Comparison of ENCODE assay signal across 10 cellular contexts in the genomic region with DNA sequence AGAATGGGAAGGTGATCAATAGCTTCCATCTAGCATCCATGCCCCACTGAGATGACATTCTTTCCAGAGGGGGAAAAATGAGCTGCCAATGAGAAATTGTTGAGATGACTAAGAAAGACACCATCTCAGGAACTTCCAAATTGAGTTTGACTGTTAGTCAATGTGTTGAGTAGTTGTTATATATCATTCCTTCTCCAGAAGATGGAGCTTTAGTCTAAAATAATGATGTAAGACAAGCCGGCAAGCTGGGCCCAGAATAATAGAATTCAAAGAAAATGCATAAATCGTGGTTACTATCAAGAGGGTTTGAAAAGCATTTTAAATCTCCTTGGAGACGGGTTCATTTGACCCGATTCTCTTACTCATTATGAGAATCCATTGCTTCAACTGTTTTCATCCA.
DNase-seq lines count a peak whose midpoint lies in the region; ATAC-seq, FAIRE-seq and TF ChIP-seq lines count a peak whose summit lies in the region.
"Had no signal": no experiment of that assay in that cellular context is flagged by ENCODE, and none has a peak within 500 bp of the region (broad histone marks: within the 10 kb centered on the region; RNA-seq: fewer than 3 reads in every experiment).

No MANE protein-coding gene starts in this region.

- no peaks in the 10 kb centered on the region for H3K79me2 ChIP-seq in K562 (ENCODE audit: control insufficient read depth, insufficient read depth, low read length)

- H3K27ac Mint-ChIP-seq in naive thymus-derived CD4-positive, alpha-beta T cell: no peak overlapping the region

- H3K36me3 Mint-ChIP-seq in naive thymus-derived CD4-positive, alpha-beta T cell: no peaks in the 10 kb centered on the region

- H2AFZ ChIP-seq in K562 (ENCODE audit: low read depth, low read length): no peak overlapping the region

- no peak for TF ChIP-seq EP300 in K562 (IDR thresholded peaks at IDR 0.05; ENCODE audit: low read length)

- TF ChIP-seq RAD21 in K562 (CRISPR knock-in tag; conservative IDR thresholded peaks at IDR 0.05 in 1 of 2, IDR thresholded peaks at IDR 0.05 in 1 of 2): peak; percentile 67 to 91; a peak in 3 of 4 replicates

- peaks cover 2% of the 10 kb centered on the region; the same call in 1 of the 2 replicates for H3K9me3 ChIP-seq in K562 (replicated peaks; ENCODE audit: control insufficient read depth, insufficient read depth, low read depth, low read length)
- no peaks in the 10 kb centered on the region for H3K9me3 ChIP-seq in naive thymus-derived CD4-positive, alpha-beta T cell (ENCODE audit: control insufficient read depth in 2 of 3, low read length in 3 of 3)

- H3K4me3 Mint-ChIP-seq in naive thymus-derived CD4-positive, alpha-beta T cell: no peak overlapping the region
- H3K4me3 Mint-ChIP-seq: neural crest cell had no signal

- ATAC-seq in K562: peak; percentile 79
- peak; percentile 65 for ATAC-seq in naive thymus-derived CD4-positive, alpha-beta T cell
- ATAC-seq in HG02623 (IDR thresholded peaks at IDR 0.05; ENCODE audit: unreplicated experiment): no peak
- ATAC-seq in GM18873 (IDR thresholded peaks at IDR 0.05; ENCODE audit: low FRiP score, unreplicated experiment): no peak

- H3K27me3 Mint-ChIP-seq in naive thymus-derived CD4-positive, alpha-beta T cell: no peaks in the 10 kb centered on the region

- H4K20me1 ChIP-seq in K562 (replicated peaks; ENCODE audit: control insufficient read depth, insufficient read depth, low read length): no peaks in the 10 kb centered on the region

- H3K9ac ChIP-seq in K562 (ENCODE audit: insufficient read depth in 1 of 2, low read depth in 2 of 2, low read length in 2 of 2): no peak overlapping the region

- TF ChIP-seq CTCF in LNCaP clone FGC (IDR thresholded peaks at IDR 0.05; ENCODE audit: control insufficient read depth, extremely low read depth, insufficient read depth): peak; percentile 29; the same call in 1 of the 2 replicates
- peak in 2 of 3 experiments; percentile 24 to 63; a peak in 3 of 6 replicates for TF ChIP-seq CTCF in K562 (IDR thresholded peaks at IDR 0.05 in 2 of 3, conservative IDR thresholded peaks at IDR 0.05 in 1 of 3; ENCODE audit: insufficient read depth in 2 of 3, low read depth in 1 of 3, low read length in 3 of 3)

- H3K4me1 Mint-ChIP-seq in naive thymus-derived CD4-positive, alpha-beta T cell: peaks cover 9 to 27% (median 20%) of the 10 kb centered on the region in 7 donors

- DNase-seq in DMS 273 (lab: John Stamatoyannopoulos, UW; ENCODE audit: unreplicated experiment) (peak; percentile 27), DMS 273 treated with DMSO at 0.1 percent for 48 hours (lab: John Stamatoyannopoulos, UW) (no peak), LNCaP clone FGC (ENCODE audit: low read depth) (no peak), K562 (ENCODE audit: extremely low read depth in 1 of 4, low spot score in 3 of 4) (peak in 1 of 4 experiments; percentile 42), OCI-M2 (lab: John Stamatoyannopoulos, UW; ENCODE audit: unreplicated experiment) (no peak)
- DNase-seq in naive thymus-derived CD4-positive, alpha-beta T cell: peak in 6 of 9 donors; percentile 25 to 63 (median 46)
- DNase-seq: T-helper 9 cell had no signal

- H3K4me3 ChIP-seq in LNCaP clone FGC (ENCODE audit: low read depth, low read length): no peak overlapping the region
- H3K4me3 ChIP-seq in K562: no peak overlapping the region
- no peak overlapping the region for H3K4me3 ChIP-seq in naive thymus-derived CD4-positive, alpha-beta T cell (ENCODE audit: low read length)

- WGBS in K562 (ENCODE audit: insufficient coverage, low coverage, missing lambda C conversion rate): 6% methylated on average over 4 of the region's 4 CpGs

- peaks cover 10 to 24% of the 10 kb centered on the region in 2 experiments for H3K4me1 ChIP-seq in K562 (replicated peaks in 1 of 2; ENCODE audit: control insufficient read depth in 2 of 2, insufficient read depth in 2 of 2, low read length in 2 of 2)
- no peaks in the 10 kb centered on the region for H3K4me1 ChIP-seq in naive thymus-derived CD4-positive, alpha-beta T cell (ENCODE audit: control insufficient read depth in 2 of 2, insufficient read depth in 2 of 2, low read length in 2 of 2)

- no peak overlapping the region for H3K4me2 ChIP-seq in K562 (ENCODE audit: insufficient read depth, low read length)

- CTCF ChIA-PET in K562 (lab: Yijun Ruan, JAX; ENCODE audit: low intra/inter-chr PET ratio): interaction anchor here (0.8 to 2.0 kb wide), 3 partner anchors 192 to 206 kb away, joined by 3 to 16 read pairs (median 4); no protein-coding TSS in a partner anchor
- CTCF ChIA-PET in naive thymus-derived CD4-positive, alpha-beta T cell (lab: Charles Lee): interaction anchor here (0.5 to 2.9 kb wide), 11 partner anchors 48 to 600 kb away, joined by 3 to 47 read pairs (median 4); a partner anchor contains a TSS

- H3K27me3 ChIP-seq in K562 (ENCODE audit: control insufficient read depth in 2 of 2, insufficient read depth in 2 of 2, low read length in 2 of 2): no peaks in the 10 kb centered on the region
- H3K27me3 ChIP-seq in naive thymus-derived CD4-positive, alpha-beta T cell (ENCODE audit: control insufficient read depth in 2 of 2, insufficient read depth in 2 of 2, low read length in 2 of 2): no peaks in the 10 kb centered on the region

- H3K9me3 Mint-ChIP-seq in naive thymus-derived CD4-positive, alpha-beta T cell: no peaks in the 10 kb centered on the region
- H3K9me3 Mint-ChIP-seq: neural crest cell had no signal

- H3K36me3 ChIP-seq in K562 (ENCODE audit: control insufficient read depth, insufficient read depth, low read length): no peaks in the 10 kb centered on the region
- H3K36me3 ChIP-seq in naive thymus-derived CD4-positive, alpha-beta T cell (ENCODE audit: control insufficient read depth in 2 of 3, insufficient read depth in 3 of 3, low read length in 3 of 3): no peaks in the 10 kb centered on the region

- H3K9me1 ChIP-seq in K562 (ENCODE audit: control insufficient read depth, insufficient read depth, low read length): no peaks in the 10 kb centered on the region

- intact Hi-C loops in K562 (cut with micrococcal nuclease): loop anchor here (1.0 to 5.0 kb wide), 4 partner anchors 58 to 422 kb away; a partner anchor contains a TSS
- intact Hi-C loops in naive thymus-derived CD4-positive, alpha-beta T cell (cut with micrococcal nuclease): loop anchor here (1.0 to 10.0 kb wide), 6 partner anchors 58 to 422 kb away; a partner anchor contains a TSS

- POLR2A ChIA-PET in K562 (lab: Yijun Ruan, JAX): interaction anchor here (0.7 to 1.0 kb wide), 4 partner anchors 9 to 195 kb away, joined by 3 to 5 read pairs (median 3); no protein-coding TSS in a partner anchor
- POLR2A ChIA-PET in naive thymus-derived CD4-positive, alpha-beta T cell (lab: Charles Lee): interaction anchor here (1.0 to 2.7 kb wide), 3 partner anchors 71 to 429 kb away, joined by 3 to 8 read pairs (median 3); a partner anchor contains a TSS

- H3K27ac ChIP-seq in K562 (ENCODE audit: extremely low read depth, low read depth, low read length): no peak overlapping the region
- no peak overlapping the region for H3K27ac ChIP-seq in naive thymus-derived CD4-positive, alpha-beta T cell (ENCODE audit: low read depth, low read length)

- no TSS peak for BruUV-seq in K562 (replicated peaks; lab: Mats Ljungman, UMichigan)

- TF ChIP-seq POLR2A in K562 (conservative IDR thresholded peaks at IDR 0.05): no peak

- in situ Hi-C loops in K562 (cut with MboI): loop anchor here (5.0 kb wide), 1 partner anchor 192 kb away; no protein-coding TSS in a partner anchor

- peak; percentile 64 for FAIRE-seq in K562 (lab: Jason Lieb, UNC)

TF ChIP-seq in K562, 482 proteins besides CTCF, POLR2A, EP300 and RAD21 (continues in another document):
- TF ChIP-seq CEBPB (tag; IDR thresholded peaks at IDR 0.05): 0 out of 2 replicates have a peak, but pooled peaks have one; percentile 9
- TF ChIP-seq, protein P1, sequence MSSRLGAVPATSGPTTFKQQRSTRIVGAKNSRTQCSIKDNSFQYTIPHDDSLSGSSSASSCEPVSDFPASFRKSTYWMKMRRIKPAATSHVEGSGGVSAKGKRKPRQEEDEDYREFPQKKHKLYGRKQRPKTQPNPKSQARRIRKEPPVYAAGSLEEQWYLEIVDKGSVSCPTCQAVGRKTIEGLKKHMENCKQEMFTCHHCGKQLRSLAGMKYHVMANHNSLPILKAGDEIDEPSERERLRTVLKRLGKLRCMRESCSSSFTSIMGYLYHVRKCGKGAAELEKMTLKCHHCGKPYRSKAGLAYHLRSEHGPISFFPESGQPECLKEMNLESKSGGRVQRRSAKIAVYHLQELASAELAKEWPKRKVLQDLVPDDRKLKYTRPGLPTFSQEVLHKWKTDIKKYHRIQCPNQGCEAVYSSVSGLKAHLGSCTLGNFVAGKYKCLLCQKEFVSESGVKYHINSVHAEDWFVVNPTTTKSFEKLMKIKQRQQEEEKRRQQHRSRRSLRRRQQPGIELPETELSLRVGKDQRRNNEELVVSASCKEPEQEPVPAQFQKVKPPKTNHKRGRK (tag; IDR thresholded peaks at IDR 0.05): no peak
- TF ChIP-seq MAFF (IDR thresholded peaks at IDR 0.05; ENCODE audit: low read length): 0 out of 2 replicates have a peak, but pooled peaks have one; percentile 1
- 0 out of 2 replicates have a peak, but pooled peaks have one; percentile 37 for TF ChIP-seq SMC3 (conservative IDR thresholded peaks at IDR 0.05; ENCODE audit: insufficient read depth, low read depth, low read length)
- TF ChIP-seq, protein P2, sequence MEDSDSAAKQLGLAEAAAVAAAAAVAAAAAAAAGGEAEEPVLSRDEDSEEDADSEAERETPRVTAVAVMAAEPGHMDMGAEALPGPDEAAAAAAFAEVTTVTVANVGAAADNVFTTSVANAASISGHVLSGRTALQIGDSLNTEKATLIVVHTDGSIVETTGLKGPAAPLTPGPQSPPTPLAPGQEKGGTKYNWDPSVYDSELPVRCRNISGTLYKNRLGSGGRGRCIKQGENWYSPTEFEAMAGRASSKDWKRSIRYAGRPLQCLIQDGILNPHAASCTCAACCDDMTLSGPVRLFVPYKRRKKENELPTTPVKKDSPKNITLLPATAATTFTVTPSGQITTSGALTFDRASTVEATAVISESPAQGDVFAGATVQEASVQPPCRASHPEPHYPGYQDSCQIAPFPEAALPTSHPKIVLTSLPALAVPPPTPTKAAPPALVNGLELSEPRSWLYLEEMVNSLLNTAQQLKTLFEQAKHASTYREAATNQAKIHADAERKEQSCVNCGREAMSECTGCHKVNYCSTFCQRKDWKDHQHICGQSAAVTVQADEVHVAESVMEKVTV (CRISPR knock-in tag; IDR thresholded peaks at IDR 0.05): peak; percentile 31; the same call in 1 of the 2 replicates

Comparison
In these comparisons a context has a peak if more than half of its experiments do, and no peak if none do; other contexts are left out.
1. DNase-seq: peak in DMS 273 (single experiment) and naive thymus-derived CD4-positive, alpha-beta T cell (6 of 9); none in DMS 273 treated with DMSO at 0.1 percent for 48 hours (single experiment), LNCaP clone FGC (single experiment) and OCI-M2 (single experiment).
2. ATAC-seq: peak in K562 (single experiment) and naive thymus-derived CD4-positive, alpha-beta T cell (single experiment); none in HG02623 (single experiment) and GM18873 (single experiment).